12 cellular contexts compared by ENCODE assay signal in the genomic region with DNA sequence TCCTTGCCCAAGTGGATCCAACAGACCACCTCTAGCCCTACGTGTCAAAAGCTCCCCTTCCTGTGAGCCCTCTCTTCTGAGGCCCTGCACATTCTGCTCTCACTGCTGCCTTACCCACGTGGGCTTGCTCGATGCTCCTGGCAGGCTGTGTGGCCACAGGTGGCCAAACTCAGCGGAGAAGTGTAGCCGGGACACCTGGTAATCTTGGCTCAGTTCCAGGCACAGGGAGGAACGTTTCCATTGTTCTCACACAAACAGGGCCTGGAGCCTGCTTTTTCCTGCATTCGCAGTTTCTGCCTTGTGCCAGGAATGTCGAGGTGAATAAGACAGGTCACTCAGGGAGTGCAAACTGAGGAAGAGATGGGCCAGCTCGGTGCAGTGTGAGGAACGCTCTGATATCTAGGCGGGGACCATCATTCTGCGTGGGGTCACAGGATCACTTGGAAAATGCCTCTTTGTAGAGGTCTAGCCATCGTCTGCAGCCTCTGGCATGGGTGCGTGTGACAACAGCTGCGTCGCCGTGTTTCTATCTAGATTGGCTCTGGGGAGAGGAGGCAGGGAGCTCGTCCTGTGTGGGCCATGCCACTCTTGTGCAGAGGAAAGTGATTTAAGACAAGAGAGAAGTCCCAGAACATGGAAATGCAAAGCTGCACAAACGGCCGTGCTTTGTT.
DNase-seq lines count a peak whose midpoint lies in the region; ATAC-seq and TF ChIP-seq lines count a peak whose summit lies in the region.
"Had no signal": no experiment of that assay in that cellular context is flagged by ENCODE, and none has a peak within 500 bp of the region (broad histone marks: within the 10 kb centered on the region; RNA-seq: fewer than 3 reads in every experiment).

No MANE protein-coding gene starts in this region.

- no peak for ATAC-seq in lung (ENCODE audit: insufficient read depth, low FRiP score)
- ATAC-seq: activated T-cell treated with anti-CD3 and anti-CD28 coated beads, Interleukin-2, amount 50 U/mL, for 4 hours had no signal

- CTCF ChIA-PET in PC-9 (lab: Charles Lee) = no interaction called here

- H3K79me2 ChIP-seq in PC-9 (ENCODE audit: low read depth) = peaks cover 11% of the 10 kb centered on the region; the same call in 1 of the 2 replicates

- peaks cover 17% of the 10 kb centered on the region; the same call in 1 of the 2 replicates for H3F3A ChIP-seq in PC-9 (ENCODE audit: insufficient read depth, low read depth)

- intact Hi-C loops in PC-9 (cut with micrococcal nuclease; ENCODE audit: unreplicated experiment) = loop anchor here (5.0 kb wide), 3 partner anchors 33 to 182 kb away; no protein-coding TSS in a partner anchor

- no peaks in the 10 kb centered on the region for H3K9me3 Mint-ChIP-seq in T-helper 2 cell treated with Interferon-gamma antibody and Interleukin-4, amounts not matched to agents 5 μg/mL and 100 μg/mL, for 36 hours
- H3K9me3 Mint-ChIP-seq: activated T-cell treated with anti-CD3 and anti-CD28 coated beads, Interleukin-2, amount 50 U/mL, for 4 hours; nephron had no signal

- peak overlapping the region; percentile 59 for H3K27ac ChIP-seq in PC-9
- H3K27ac ChIP-seq in lung (ENCODE audit: low read depth in 1 of 2, low read length in 1 of 2) = peak overlapping the region in 1 of 2 donors; percentile 42
- H3K27ac ChIP-seq: vagina had no signal

- no peaks in the 10 kb centered on the region for H4K20me1 ChIP-seq in PC-9 (ENCODE audit: insufficient read depth)

- no TSS peak for BruUV-seq in PC-9 (replicated peaks; lab: Mats Ljungman, UMichigan)

- no peak overlapping the region for H3K27ac Mint-ChIP-seq in T-helper 2 cell treated with Interferon-gamma antibody and Interleukin-4, amounts not matched to agents 5 μg/mL and 100 μg/mL, for 36 hours

- WGBS in lung, 2 donors = 68 to 78% methylated on average over 20 of the region's 20 CpGs

- H3K4me3 ChIP-seq in PC-9 = no peak overlapping the region
- H3K4me3 ChIP-seq in lung = no peak overlapping the region
- H3K4me3 ChIP-seq: vagina had no signal

- H3K36me3 Mint-ChIP-seq in T-helper 2 cell treated with Interferon-gamma antibody and Interleukin-4, amounts not matched to agents 5 μg/mL and 100 μg/mL, for 36 hours (ENCODE audit: low read depth) = peaks cover 19% of the 10 kb centered on the region

- no peaks in the 10 kb centered on the region for H3K9me2 ChIP-seq in PC-9 (ENCODE audit: insufficient read depth)

- H2AFZ ChIP-seq in PC-9 = no peak overlapping the region

- TF ChIP-seq CTCF in PC-9 (conservative IDR thresholded peaks at IDR 0.05) = no peak
- TF ChIP-seq CTCF in lung (IDR thresholded peaks at IDR 0.05; ENCODE audit: control extremely low read depth, extremely low read depth) = no peak

- H3K27me3 Mint-ChIP-seq in T-helper 2 cell treated with Interferon-gamma antibody and Interleukin-4, amounts not matched to agents 5 μg/mL and 100 μg/mL, for 36 hours (ENCODE audit: low read depth) = no peaks in the 10 kb centered on the region

- H3K9me3 ChIP-seq in PC-9 (ENCODE audit: insufficient read depth, low read depth) (no peaks in the 10 kb centered on the region), lung (ENCODE audit: control insufficient read depth in 2 of 2, insufficient read depth in 1 of 2, low read length in 1 of 2) (no peaks in the 10 kb centered on the region)
- H3K9me3 ChIP-seq: vagina had no signal

- no peak overlapping the region for H3K4me3 Mint-ChIP-seq in T-helper 2 cell treated with Interferon-gamma antibody and Interleukin-4, amounts not matched to agents 5 μg/mL and 100 μg/mL, for 36 hours
- H3K4me3 Mint-ChIP-seq: activated T-cell treated with anti-CD3 and anti-CD28 coated beads, Interleukin-2, amount 50 U/mL, for 4 hours; nephron had no signal

- H3K36me3 ChIP-seq in PC-9 (ENCODE audit: low read depth) = no peaks in the 10 kb centered on the region; the same call in 1 of the 2 replicates
- H3K36me3 ChIP-seq in lung (ENCODE audit: control insufficient read depth in 2 of 2, insufficient read depth in 2 of 2, low read length in 2 of 2) = peaks cover 3 to 17% of the 10 kb centered on the region in 2 donors
- H3K36me3 ChIP-seq: vagina had no signal

- no peaks in the 10 kb centered on the region for H3K27me3 ChIP-seq in PC-9 (ENCODE audit: insufficient read depth, low read depth)
- H3K27me3 ChIP-seq in lung (ENCODE audit: control insufficient read depth, insufficient read depth) = no peaks in the 10 kb centered on the region
- H3K27me3 ChIP-seq: vagina had no signal

- H3K4me1 Mint-ChIP-seq in T-helper 2 cell treated with Interferon-gamma antibody and Interleukin-4, amounts not matched to agents 5 μg/mL and 100 μg/mL, for 36 hours (ENCODE audit: low read depth) = no peaks in the 10 kb centered on the region

- POLR2A ChIA-PET in PC-9 (lab: Charles Lee; ENCODE audit: unreplicated experiment) = interaction anchor here (0.6 kb wide), 2 partner anchors 37 to 1441 kb away, joined by 3 to 8 read pairs; partner anchors contain the start of gene EIF4G2

- DNase-seq in COLO668 (lab: John Stamatoyannopoulos, UW; ENCODE audit: unreplicated experiment) (peak; percentile 95), NCI-H1694 (lab: John Stamatoyannopoulos, UW) (peak; percentile 46), PC-9 (peak; percentile 74 to 76), lung (ENCODE audit: low spot score) (peak; percentile 47), OCI-M1 (lab: John Stamatoyannopoulos, UW) (no peak), EL (no peak)
- DNase-seq in T-helper 2 cell treated with Interferon-gamma antibody and Interleukin-4, amounts not matched to agents 5 μg/mL and 100 μg/mL, for 36 hours (ENCODE audit: low spot score) = no peak
- no peak for DNase-seq in activated T-cell treated with anti-CD3 and anti-CD28 coated beads, Interleukin-2, amount 50 U/mL, for 48 hours
- DNase-seq: activated T-cell treated with anti-CD3 and anti-CD28 coated beads, Interleukin-2, amount 50 U/mL, for 4 hours; stimulated activated CD4-positive, alpha-beta T cell treated with anti-CD3 and anti-CD28 coated beads, Interleukin-4, amount 100 ng/mL, for 1 hour had no signal

- H3K4me1 ChIP-seq in PC-9 (replicated peaks; ENCODE audit: insufficient read depth) (peaks cover 56% of the 10 kb centered on the region), lung (ENCODE audit: control insufficient read depth in 2 of 2, insufficient read depth in 2 of 2, low read length in 2 of 2) (peaks cover 10 to 14% of the 10 kb centered on the region in 2 donors)

- H3K4me2 ChIP-seq in PC-9 = peak overlapping the region; percentile 73

Comparison
In these comparisons a context has a peak if more than half of its experiments do, and no peak if none do; other contexts are left out.
1. DNase-seq: peak in COLO668 (single experiment), NCI-H1694 (single experiment), PC-9 (2 of 2) and lung (single experiment); none in OCI-M1 (single experiment), T-helper 2 cell treated with Interferon-gamma antibody and Interleukin-4, amounts not matched to agents 5 μg/mL and 100 μg/mL, for 36 hours (single experiment), activated T-cell treated with anti-CD3 and anti-CD28 coated beads, Interleukin-2, amount 50 U/mL, for 48 hours (0 of 2) and EL (single experiment).